ENCODE assay signal across 35 cellular contexts in genomic region chr1:236744533-236744932, GRCh38. TPM values are rescaled to one million over a fixed set of nuclear protein-coding genes. Genes with fewer than 3 reads are reported as not detected.
"Had no signal": no experiment of that assay in that cellular context is flagged by ENCODE, and none has a peak within 500 bp of the region (broad histone marks: within the 10 kb centered on the region; RNA-seq: fewer than 3 reads in every experiment).

No MANE protein-coding gene starts in this region.

- H3K4me1 Mint-ChIP-seq: activated CD4-positive, alpha-beta T cell treated with anti-CD3 and anti-CD28 coated beads for 36 hours; activated CD4-positive, alpha-beta T cell treated with anti-CD3 and anti-CD28 coated beads, Interleukin-2, amount 10 ng/mL, durations not matched to agents 24 days and 14 days; activated CD8-positive, alpha-beta memory T cell treated with anti-CD3 and anti-CD28 coated beads, Interleukin-2, amount 10 ng/mL, durations not matched to agents 7 days and 5 days; activated naive CD4-positive, alpha-beta T cell treated with anti-CD3 and anti-CD28 coated beads, Interleukin-2, amount 50 U/mL, for 24 hours; activated naive CD8-positive, alpha-beta T cell treated with anti-CD3 and anti-CD28 coated beads for 36 hours; activated naive CD8-positive, alpha-beta T cell treated with anti-CD3 and anti-CD28 coated beads, Interleukin-2, amount 50 U/mL, for 24 hours had no signal

- H3K4me3 Mint-ChIP-seq: activated CD4-positive, alpha-beta memory T cell treated with anti-CD3 and anti-CD28 coated beads for 36 hours; activated CD4-positive, alpha-beta T cell treated with anti-CD3 and anti-CD28 coated beads for 36 hours; activated CD4-positive, alpha-beta T cell treated with anti-CD3 and anti-CD28 coated beads, Interleukin-2, amount 10 ng/mL, durations not matched to agents 24 days and 14 days; activated CD8-positive, alpha-beta memory T cell treated with anti-CD3 and anti-CD28 coated beads, Interleukin-2, amount 10 ng/mL, durations not matched to agents 7 days and 5 days; activated CD8-positive, alpha-beta T cell treated with anti-CD3 and anti-CD28 coated beads, Interleukin-2, amount 10 ng/mL, durations not matched to agents 7 days and 5 days; activated naive CD4-positive, alpha-beta T cell treated with anti-CD3 and anti-CD28 coated beads for 36 hours; activated naive CD4-positive, alpha-beta T cell treated with anti-CD3 and anti-CD28 coated beads, Interleukin-2, amount 50 U/mL, for 24 hours; activated naive CD8-positive, alpha-beta T cell treated with anti-CD3 and anti-CD28 coated beads for 36 hours; activated naive CD8-positive, alpha-beta T cell treated with anti-CD3 and anti-CD28 coated beads, Interleukin-2, amount 50 U/mL, for 24 hours; activated T-helper 1 cell treated with anti-CD3 and anti-CD28 coated beads, Interleukin-12 subunit alpha, Interleukin-12 subunit beta, Interleukin-2, Interleukin-4 antibody, amounts not matched to agents 30 ng/mL and 10 ng/mL and 1 ng/mL, durations not matched to agents 14 hours and 24 hours and 36 hours had no signal

- H3K9me3 Mint-ChIP-seq: activated CD4-positive, alpha-beta memory T cell treated with anti-CD3 and anti-CD28 coated beads for 36 hours; activated CD4-positive, alpha-beta T cell treated with anti-CD3 and anti-CD28 coated beads, Interleukin-2, amount 10 ng/mL, durations not matched to agents 24 days and 14 days; activated naive CD4-positive, alpha-beta T cell treated with anti-CD3 and anti-CD28 coated beads for 36 hours; activated naive CD4-positive, alpha-beta T cell treated with anti-CD3 and anti-CD28 coated beads, Interleukin-2, amount 50 U/mL, for 24 hours; activated naive CD8-positive, alpha-beta T cell treated with anti-CD3 and anti-CD28 coated beads for 36 hours; activated naive CD8-positive, alpha-beta T cell treated with anti-CD3 and anti-CD28 coated beads, Interleukin-2, amount 50 U/mL, for 24 hours; activated T-helper 1 cell treated with anti-CD3 and anti-CD28 coated beads, Interleukin-12 subunit alpha, Interleukin-12 subunit beta, Interleukin-2, Interleukin-4 antibody, amounts not matched to agents 30 ng/mL and 10 ng/mL and 1 ng/mL, durations not matched to agents 14 hours and 24 hours and 36 hours; activated T-helper 2 cell treated with anti-CD3 and anti-CD28 coated beads, Interferon-gamma antibody, Interleukin-2, Interleukin-4, amounts not matched to agents 10 μg/mL and 5 μg/mL and 100 μg/mL, durations not matched to agents 14 hours and 24 hours and 36 hours had no signal

- H3K9me3 ChIP-seq: adrenal gland, body of pancreas, colonic mucosa, esophagus squamous epithelium, gastroesophageal sphincter had no signal

- H3K36me3 ChIP-seq: adrenal gland, colonic mucosa, esophagus squamous epithelium had no signal

- H3K4me1 ChIP-seq: adrenal gland, body of pancreas, colonic mucosa, esophagus squamous epithelium, gastroesophageal sphincter had no signal

- H3K4me3 ChIP-seq: adrenal gland, body of pancreas, colonic mucosa, esophagus squamous epithelium, gastroesophageal sphincter had no signal

- DNase-seq: activated CD4-positive, alpha-beta memory T cell treated with anti-CD3 and anti-CD28 coated beads for 36 hours; activated CD4-positive, alpha-beta T cell treated with anti-CD3 and anti-CD28 coated beads for 36 hours; activated CD4-positive, alpha-beta T cell treated with anti-CD3 and anti-CD28 coated beads, Interleukin-2, amount 10 ng/mL, durations not matched to agents 24 days and 14 days; activated CD4-positive, CD25-positive, alpha-beta regulatory T cell; activated CD4-positive, CD25-positive, alpha-beta regulatory T cell treated with anti-CD3 and anti-CD28 coated beads, Interleukin-2, amount 50 U/mL, for 72 hours; activated CD8-positive, alpha-beta memory T cell treated with anti-CD3 and anti-CD28 coated beads, Interleukin-2, amount 10 ng/mL, durations not matched to agents 7 days and 5 days; activated CD8-positive, alpha-beta memory T cell treated with anti-CD3 and anti-CD28 coated beads, Interleukin-2, amount 50 U/mL, for 4 hours; activated CD8-positive, alpha-beta T cell treated with anti-CD3 and anti-CD28 coated beads, Interleukin-2, amount 10 ng/mL, durations not matched to agents 7 days and 5 days; activated effector memory CD4-positive, alpha-beta T cell treated with anti-CD3 and anti-CD28 coated beads, Interleukin-2, amount 50 U/mL, for 16 hours; activated naive CD4-positive, alpha-beta T cell treated with anti-CD3 and anti-CD28 coated beads for 36 hours; activated naive CD8-positive, alpha-beta T cell treated with anti-CD3 and anti-CD28 coated beads for 36 hours; activated naive CD8-positive, alpha-beta T cell treated with anti-CD3 and anti-CD28 coated beads, Interleukin-2, amount 50 U/mL, for 24 hours; activated T-cell treated with anti-CD3 and anti-CD28 coated beads, Interleukin-2, amount 50 U/mL, for 1 hour; activated T-cell treated with anti-CD3 and anti-CD28 coated beads, Interleukin-2, amount 50 U/mL, for 48 hours; adrenal gland; amygdala; aorta; body of pancreas; central memory CD4-positive, alpha-beta T cell; cerebellar nuclear complex; colonic mucosa; effector CD8-positive, alpha-beta T cell; esophagus squamous epithelium; foreskin melanocyte; T-helper 2 cell had no signal

- H3K36me3 Mint-ChIP-seq: activated CD4-positive, alpha-beta memory T cell treated with anti-CD3 and anti-CD28 coated beads for 36 hours; activated CD8-positive, alpha-beta memory T cell treated with anti-CD3 and anti-CD28 coated beads, Interleukin-2, amount 10 ng/mL, durations not matched to agents 7 days and 5 days; activated naive CD4-positive, alpha-beta T cell treated with anti-CD3 and anti-CD28 coated beads, Interleukin-2, amount 50 U/mL, for 24 hours; activated naive CD8-positive, alpha-beta T cell treated with anti-CD3 and anti-CD28 coated beads for 36 hours had no signal

- H3K27me3 Mint-ChIP-seq: activated CD4-positive, alpha-beta T cell treated with anti-CD3 and anti-CD28 coated beads, Interleukin-2, amount 10 ng/mL, durations not matched to agents 24 days and 14 days; activated naive CD8-positive, alpha-beta T cell treated with anti-CD3 and anti-CD28 coated beads for 36 hours had no signal

- H3K27me3 ChIP-seq: adrenal gland, body of pancreas, colonic mucosa, esophagus squamous epithelium, gastroesophageal sphincter had no signal

- H3K27ac ChIP-seq: adrenal gland, body of pancreas, colonic mucosa, epithelial cell of prostate, esophagus squamous epithelium, gastroesophageal sphincter had no signal

- ATAC-seq: activated CD4-positive, alpha-beta T cell treated with anti-CD3 and anti-CD28 coated beads for 36 hours; activated CD8-positive, alpha-beta memory T cell treated with anti-CD3 and anti-CD28 coated beads, Interleukin-2, amount 10 ng/mL, durations not matched to agents 7 days and 5 days; activated CD8-positive, alpha-beta T cell treated with anti-CD3 and anti-CD28 coated beads, Interleukin-2, amount 10 ng/mL, durations not matched to agents 7 days and 5 days; activated naive CD8-positive, alpha-beta T cell treated with anti-CD3 and anti-CD28 coated beads, Interleukin-2, amount 50 U/mL, for 24 hours; body of pancreas; gastroesophageal sphincter had no signal

- H3K27ac Mint-ChIP-seq: activated CD4-positive, alpha-beta memory T cell treated with anti-CD3 and anti-CD28 coated beads for 36 hours; activated CD4-positive, alpha-beta T cell treated with anti-CD3 and anti-CD28 coated beads for 36 hours; activated CD4-positive, alpha-beta T cell treated with anti-CD3 and anti-CD28 coated beads, Interleukin-2, amount 10 ng/mL, durations not matched to agents 24 days and 14 days; activated CD8-positive, alpha-beta memory T cell treated with anti-CD3 and anti-CD28 coated beads, Interleukin-2, amount 10 ng/mL, durations not matched to agents 7 days and 5 days; activated CD8-positive, alpha-beta T cell treated with anti-CD3 and anti-CD28 coated beads, Interleukin-2, amount 10 ng/mL, durations not matched to agents 7 days and 5 days; activated naive CD4-positive, alpha-beta T cell treated with anti-CD3 and anti-CD28 coated beads for 36 hours; activated naive CD4-positive, alpha-beta T cell treated with anti-CD3 and anti-CD28 coated beads, Interleukin-2, amount 50 U/mL, for 24 hours; activated naive CD8-positive, alpha-beta T cell treated with anti-CD3 and anti-CD28 coated beads for 36 hours; activated naive CD8-positive, alpha-beta T cell treated with anti-CD3 and anti-CD28 coated beads, Interleukin-2, amount 50 U/mL, for 24 hours; activated T-helper 1 cell treated with anti-CD3 and anti-CD28 coated beads, Interleukin-12 subunit alpha, Interleukin-12 subunit beta, Interleukin-2, Interleukin-4 antibody, amounts not matched to agents 30 ng/mL and 10 ng/mL and 1 ng/mL, durations not matched to agents 14 hours and 24 hours and 36 hours; activated T-helper 2 cell treated with anti-CD3 and anti-CD28 coated beads, Interferon-gamma antibody, Interleukin-2, Interleukin-4, amounts not matched to agents 10 μg/mL and 5 μg/mL and 100 μg/mL, durations not matched to agents 14 hours and 24 hours and 36 hours had no signal

RNA-seq across cellular contexts. Expression of gene ACTN2, which starts 58.2 kb away (rescaled TPM):
- total RNA-seq: activated CD8-positive, alpha-beta memory T cell treated with anti-CD3 and anti-CD28 coated beads for 36 hours; activated CD8-positive, alpha-beta memory T cell treated with anti-CD3 and anti-CD28 coated beads, Interleukin-2, amount 10 ng/mL, durations not matched to agents 7 days and 5 days; activated CD8-positive, alpha-beta T cell treated with anti-CD3 and anti-CD28 coated beads, Interleukin-2, amount 10 ng/mL, durations not matched to agents 7 days and 5 days; dermis microvascular lymphatic vessel endothelial cell; fibroblast of villous mesenchyme; glomerular endothelial cell; T-helper 1 cell treated with Interleukin-12 subunit alpha and Interleukin-12 subunit beta and Interleukin-4 antibody, amounts not matched to agents 30 ng/mL and 1 ng/mL, for 36 hours had no signal
